19 cellular contexts compared by ENCODE assay signal in genomic region chr3:185330644-185331043, GRCh38. TPM values are rescaled to one million over a fixed set of nuclear protein-coding genes. Genes with fewer than 3 reads are reported as not detected.
DNase-seq lines count a peak whose midpoint lies in the region; ATAC-seq lines count a peak whose summit lies in the region.
"Had no signal": no experiment of that assay in that cellular context is flagged by ENCODE, and none has a peak within 500 bp of the region (broad histone marks: within the 10 kb centered on the region; RNA-seq: fewer than 3 reads in every experiment).

No MANE protein-coding gene starts in this region.

- POLR2A ChIA-PET in activated CD4-positive, alpha-beta memory T cell treated with anti-CD3 and anti-CD28 coated beads for 36 hours (lab: Charles Lee) = no interaction called here

- CTCF ChIA-PET in activated CD4-positive, alpha-beta memory T cell treated with anti-CD3 and anti-CD28 coated beads for 36 hours (lab: Charles Lee) = interaction anchor here (2.0 kb wide), 1 partner anchor 22 kb away, joined by 6 read pairs; no protein-coding TSS in a partner anchor

- no peaks in the 10 kb centered on the region for H3K36me3 Mint-ChIP-seq in activated CD4-positive, alpha-beta memory T cell treated with anti-CD3 and anti-CD28 coated beads for 36 hours
- H3K36me3 Mint-ChIP-seq: natural killer cell treated with Interleukin-12 subunit alpha and Interleukin-12 subunit beta and Interleukin-15 and Interleukin-18, amount 100 ng/mL, for 72 hours had no signal

- no peak overlapping the region for H3K9ac ChIP-seq in NT2/D1 (ENCODE audit: insufficient read length, low read depth)
- no peak overlapping the region for H3K9ac ChIP-seq in rectal smooth muscle tissue (ENCODE audit: low read length)

- no peak overlapping the region for H3K27ac Mint-ChIP-seq in activated CD4-positive, alpha-beta memory T cell treated with anti-CD3 and anti-CD28 coated beads for 36 hours
- H3K27ac Mint-ChIP-seq: activated CD4-positive, alpha-beta T cell treated with anti-CD3 and anti-CD28 coated beads, Interleukin-2, amount 10 ng/mL, durations not matched to agents 7 days and 5 days; activated naive CD8-positive, alpha-beta T cell treated with anti-CD3 and anti-CD28 coated beads, Interleukin-2, amount 50 U/mL, for 24 hours; activated T-cell treated with anti-CD3 and anti-CD28 coated beads, Interleukin-2, amount 50 U/mL, for 24 hours; natural killer cell treated with Interleukin-12 subunit alpha and Interleukin-12 subunit beta and Interleukin-15 and Interleukin-18, amount 100 ng/mL, for 72 hours had no signal

- peaks cover 1% of the 10 kb centered on the region for H3K27me3 Mint-ChIP-seq in activated CD4-positive, alpha-beta memory T cell treated with anti-CD3 and anti-CD28 coated beads for 36 hours
- H3K27me3 Mint-ChIP-seq: activated naive CD8-positive, alpha-beta T cell treated with anti-CD3 and anti-CD28 coated beads, Interleukin-2, amount 50 U/mL, for 24 hours had no signal

- no peaks in the 10 kb centered on the region for H3K36me3 ChIP-seq in NT2/D1 (ENCODE audit: insufficient read depth, insufficient read length, low read length)
- no peaks in the 10 kb centered on the region for H3K36me3 ChIP-seq in rectal smooth muscle tissue (ENCODE audit: control insufficient read depth, insufficient read depth, low read length)
- H3K36me3 ChIP-seq: right atrium auricular region had no signal

- ATAC-seq in HG02759 (IDR thresholded peaks at IDR 0.05; ENCODE audit: unreplicated experiment) (no peak), GM21381 (IDR thresholded peaks at IDR 0.05; ENCODE audit: unreplicated experiment) (no peak), HG03571 (IDR thresholded peaks at IDR 0.05; ENCODE audit: unreplicated experiment) (no peak)
- ATAC-seq: activated naive CD8-positive, alpha-beta T cell treated with anti-CD3 and anti-CD28 coated beads, Interleukin-2, amount 50 U/mL, for 24 hours; natural killer cell treated with Interleukin-12 subunit alpha and Interleukin-12 subunit beta and Interleukin-15 and Interleukin-18, amount 100 ng/mL, for 72 hours had no signal

- peak; percentile 9 for DNase-seq in NCI-H128 (lab: John Stamatoyannopoulos, UW; ENCODE audit: unreplicated experiment)
- peak; percentile 30 for DNase-seq in NT2/D1 (ENCODE audit: low read depth, low spot score)
- DNase-seq in iPS-NIHi7 (ENCODE audit: extremely low spot score) = peak; percentile 17
- DNase-seq in activated CD4-positive, alpha-beta memory T cell treated with anti-CD3 and anti-CD28 coated beads for 36 hours = no peak
- DNase-seq: activated CD4-positive, alpha-beta T cell treated with anti-CD3 and anti-CD28 coated beads, Interleukin-2, amount 10 ng/mL, durations not matched to agents 7 days and 5 days; activated naive CD8-positive, alpha-beta T cell treated with anti-CD3 and anti-CD28 coated beads, Interleukin-2, amount 50 U/mL, for 24 hours; activated T-cell treated with anti-CD3 and anti-CD28 coated beads, Interleukin-2, amount 50 U/mL, for 24 hours; central memory CD4-positive, alpha-beta T cell; erythroblast; NCI-H524 treated with DMSO at 0.1 percent for 48 hours; SIG-M5; stimulated activated CD4-positive, alpha-beta T cell treated with anti-CD3 and anti-CD28 coated beads, Interleukin-4, amount 100 ng/mL, for 24 hours; T-helper 9 cell had no signal

- peaks cover 63% of the 10 kb centered on the region for H3K27me3 ChIP-seq in NT2/D1 (ENCODE audit: insufficient read depth, insufficient read length)
- no peaks in the 10 kb centered on the region for H3K27me3 ChIP-seq in rectal smooth muscle tissue (ENCODE audit: control insufficient read depth, insufficient read depth, low read length)
- H3K27me3 ChIP-seq: right atrium auricular region had no signal

- peaks cover 2% of the 10 kb centered on the region for H3K4me1 Mint-ChIP-seq in activated CD4-positive, alpha-beta memory T cell treated with anti-CD3 and anti-CD28 coated beads for 36 hours (ENCODE audit: low read depth)

- H3K27ac ChIP-seq in rectal smooth muscle tissue (ENCODE audit: low read depth, low read length) = no peak overlapping the region
- H3K27ac ChIP-seq: right atrium auricular region had no signal

- H3K4me1 ChIP-seq in NT2/D1 (ENCODE audit: insufficient read depth, insufficient read length) = peaks cover 4% of the 10 kb centered on the region
- H3K4me1 ChIP-seq in rectal smooth muscle tissue (ENCODE audit: control insufficient read depth, insufficient read depth, low read length) = no peaks in the 10 kb centered on the region
- H3K4me1 ChIP-seq: right atrium auricular region had no signal

- intact Hi-C loops in activated CD4-positive, alpha-beta memory T cell treated with anti-CD3 and anti-CD28 coated beads for 36 hours (cut with micrococcal nuclease) = no loop called here

- no peaks in the 10 kb centered on the region for H3K9me3 ChIP-seq in NT2/D1 (ENCODE audit: insufficient read depth, low read length)
- H3K9me3 ChIP-seq: right atrium auricular region had no signal

- H3K4me3 ChIP-seq in NT2/D1 (ENCODE audit: insufficient read length, low read depth) (no peak overlapping the region), rectal smooth muscle tissue (ENCODE audit: low read length) (peak overlapping the region; percentile 1)
- H3K4me3 ChIP-seq: right atrium auricular region had no signal

- no peak overlapping the region for H3K4me3 Mint-ChIP-seq in activated CD4-positive, alpha-beta memory T cell treated with anti-CD3 and anti-CD28 coated beads for 36 hours
- H3K4me3 Mint-ChIP-seq: activated CD4-positive, alpha-beta T cell treated with anti-CD3 and anti-CD28 coated beads, Interleukin-2, amount 10 ng/mL, durations not matched to agents 7 days and 5 days; activated naive CD8-positive, alpha-beta T cell treated with anti-CD3 and anti-CD28 coated beads, Interleukin-2, amount 50 U/mL, for 24 hours; activated T-cell treated with anti-CD3 and anti-CD28 coated beads, Interleukin-2, amount 50 U/mL, for 24 hours; natural killer cell treated with Interleukin-12 subunit alpha and Interleukin-12 subunit beta and Interleukin-15 and Interleukin-18, amount 100 ng/mL, for 72 hours had no signal

- H3K9me3 Mint-ChIP-seq in activated CD4-positive, alpha-beta memory T cell treated with anti-CD3 and anti-CD28 coated beads for 36 hours = no peaks in the 10 kb centered on the region
- H3K9me3 Mint-ChIP-seq: activated CD4-positive, alpha-beta T cell treated with anti-CD3 and anti-CD28 coated beads, Interleukin-2, amount 10 ng/mL, durations not matched to agents 7 days and 5 days; activated naive CD8-positive, alpha-beta T cell treated with anti-CD3 and anti-CD28 coated beads, Interleukin-2, amount 50 U/mL, for 24 hours; activated T-cell treated with anti-CD3 and anti-CD28 coated beads, Interleukin-2, amount 50 U/mL, for 24 hours; natural killer cell treated with Interleukin-12 subunit alpha and Interleukin-12 subunit beta and Interleukin-15 and Interleukin-18, amount 100 ng/mL, for 72 hours had no signal

RNA-seq across cellular contexts. Expression of gene MAP3K13, which starts 32.3 kb away (rescaled TPM):
- 10 to 100 TPM; 10.6 to 12.4 TPM for total RNA-seq in activated CD4-positive, alpha-beta memory T cell treated with anti-CD3 and anti-CD28 coated beads for 36 hours
